In genomic region chr10:89095701-89096391, GRCh38 we compare ENCODE assay signal across 13 cellular contexts.
DNase-seq lines count a peak whose midpoint lies in the region; ATAC-seq and TF ChIP-seq lines count a peak whose summit lies in the region.
"Had no signal": no experiment of that assay in that cellular context is flagged by ENCODE, and none has a peak within 500 bp of the region (broad histone marks: within the 10 kb centered on the region; RNA-seq: fewer than 3 reads in every experiment).

No MANE protein-coding gene starts in this region.

- H3K36me3 Mint-ChIP-seq in activated naive CD8-positive, alpha-beta T cell treated with anti-CD3 and anti-CD28 coated beads, Interleukin-2, amount 50 U/mL, for 24 hours (ENCODE audit: low read depth) = no peaks in the 10 kb centered on the region
- H3K36me3 Mint-ChIP-seq in activated naive CD8-positive, alpha-beta T cell treated with anti-CD3 and anti-CD28 coated beads for 36 hours = no peaks in the 10 kb centered on the region
- no peaks in the 10 kb centered on the region for H3K36me3 Mint-ChIP-seq in activated T-helper 17 cell treated with anti-CD3 and anti-CD28 coated beads, Interleukin-2, amount 50 U/mL, for 72 hours (ENCODE audit: low read depth)
- H3K36me3 Mint-ChIP-seq in Caco-2 (ENCODE audit: insufficient read depth, unreplicated experiment) = no peaks in the 10 kb centered on the region
- H3K36me3 Mint-ChIP-seq: CD14-positive monocyte had no signal

- ATAC-seq in activated naive CD8-positive, alpha-beta T cell treated with anti-CD3 and anti-CD28 coated beads, Interleukin-2, amount 50 U/mL, for 24 hours = peak; percentile 70
- peak; percentile 68 for ATAC-seq in activated T-helper 17 cell treated with anti-CD3 and anti-CD28 coated beads, Interleukin-2, amount 50 U/mL, for 72 hours (replicated peaks)
- peak; percentile 69 for ATAC-seq in mucosa of descending colon
- ATAC-seq: GM12878, HepG2 had no signal

- peaks cover 21% of the 10 kb centered on the region for H3K4me1 Mint-ChIP-seq in activated naive CD8-positive, alpha-beta T cell treated with anti-CD3 and anti-CD28 coated beads, Interleukin-2, amount 50 U/mL, for 24 hours
- H3K4me1 Mint-ChIP-seq in activated naive CD8-positive, alpha-beta T cell treated with anti-CD3 and anti-CD28 coated beads for 36 hours = peaks cover 36% of the 10 kb centered on the region
- no peaks in the 10 kb centered on the region for H3K4me1 Mint-ChIP-seq in activated T-helper 17 cell treated with anti-CD3 and anti-CD28 coated beads, Interleukin-2, amount 50 U/mL, for 72 hours
- H3K4me1 Mint-ChIP-seq in Caco-2 (ENCODE audit: low read depth, unreplicated experiment) = no peaks in the 10 kb centered on the region

- POLR2A ChIA-PET in Caco-2 (lab: Charles Lee) = no interaction called here

- no peaks in the 10 kb centered on the region for H3K9me3 Mint-ChIP-seq in activated naive CD8-positive, alpha-beta T cell treated with anti-CD3 and anti-CD28 coated beads, Interleukin-2, amount 50 U/mL, for 24 hours
- no peaks in the 10 kb centered on the region for H3K9me3 Mint-ChIP-seq in activated naive CD8-positive, alpha-beta T cell treated with anti-CD3 and anti-CD28 coated beads for 36 hours
- H3K9me3 Mint-ChIP-seq in activated T-helper 17 cell treated with anti-CD3 and anti-CD28 coated beads, Interleukin-2, amount 50 U/mL, for 72 hours = no peaks in the 10 kb centered on the region
- H3K9me3 Mint-ChIP-seq in Caco-2 (ENCODE audit: unreplicated experiment) = no peaks in the 10 kb centered on the region
- H3K9me3 Mint-ChIP-seq: CD8-positive, alpha-beta memory T cell had no signal

- H3K36me3 ChIP-seq in mucosa of descending colon (ENCODE audit: low read depth) = no peaks in the 10 kb centered on the region
- H3K36me3 ChIP-seq in Caco-2 (ENCODE audit: control insufficient read depth, insufficient read depth, low read length) = no peaks in the 10 kb centered on the region

- no peak overlapping the region for H3K4me3 ChIP-seq in mucosa of descending colon
- H3K4me3 ChIP-seq in Caco-2 (ENCODE audit: low read depth, low read length) = no peak overlapping the region
- H3K4me3 ChIP-seq: GM12878 had no signal

- H3K9me3 ChIP-seq in mucosa of descending colon = no peaks in the 10 kb centered on the region
- no peaks in the 10 kb centered on the region for H3K9me3 ChIP-seq in Caco-2

- H3K4me1 ChIP-seq in mucosa of descending colon (ENCODE audit: low read depth) (peaks cover 3% of the 10 kb centered on the region), Caco-2 (no peaks in the 10 kb centered on the region)

- BruUV-seq in Caco-2 (replicated peaks; lab: Mats Ljungman, UMichigan) = no TSS peak

- H3K27me3 Mint-ChIP-seq in activated naive CD8-positive, alpha-beta T cell treated with anti-CD3 and anti-CD28 coated beads, Interleukin-2, amount 50 U/mL, for 24 hours = no peaks in the 10 kb centered on the region
- peaks cover 4% of the 10 kb centered on the region for H3K27me3 Mint-ChIP-seq in activated naive CD8-positive, alpha-beta T cell treated with anti-CD3 and anti-CD28 coated beads for 36 hours
- no peaks in the 10 kb centered on the region for H3K27me3 Mint-ChIP-seq in activated T-helper 17 cell treated with anti-CD3 and anti-CD28 coated beads, Interleukin-2, amount 50 U/mL, for 72 hours
- H3K27me3 Mint-ChIP-seq in Caco-2 (ENCODE audit: insufficient read depth, unreplicated experiment) = peaks cover 11% of the 10 kb centered on the region

- intact Hi-C loops in mucosa of descending colon (cut with DNase I, micrococcal nuclease) (no loop called here), Caco-2 (cut with micrococcal nuclease; ENCODE audit: unreplicated experiment) (no loop called here)

- no peak for DNase-seq in activated naive CD8-positive, alpha-beta T cell treated with anti-CD3 and anti-CD28 coated beads, Interleukin-2, amount 50 U/mL, for 24 hours
- DNase-seq in activated naive CD8-positive, alpha-beta T cell treated with anti-CD3 and anti-CD28 coated beads for 36 hours = no peak
- no peak for DNase-seq in mucosa of descending colon
- DNase-seq in DMS153 treated with DMSO at 0.1 percent for 48 hours (lab: John Stamatoyannopoulos, UW; ENCODE audit: unreplicated experiment) = no peak
- no peak for DNase-seq in NCI-H82 treated with DMSO at 0.1 percent for 48 hours (lab: John Stamatoyannopoulos, UW; ENCODE audit: unreplicated experiment)
- DNase-seq in GM03348 (ENCODE audit: low spot score) = no peak
- DNase-seq in Caco-2 = no peak
- DNase-seq: CD8-positive, alpha-beta memory T cell; HCEC 1CT had no signal

- H3K4me3 Mint-ChIP-seq in activated naive CD8-positive, alpha-beta T cell treated with anti-CD3 and anti-CD28 coated beads, Interleukin-2, amount 50 U/mL, for 24 hours = no peak overlapping the region
- no peak overlapping the region for H3K4me3 Mint-ChIP-seq in activated naive CD8-positive, alpha-beta T cell treated with anti-CD3 and anti-CD28 coated beads for 36 hours
- peak overlapping the region; percentile 9 for H3K4me3 Mint-ChIP-seq in activated T-helper 17 cell treated with anti-CD3 and anti-CD28 coated beads, Interleukin-2, amount 50 U/mL, for 72 hours
- H3K4me3 Mint-ChIP-seq in Caco-2 (ENCODE audit: unreplicated experiment) = no peak overlapping the region
- H3K4me3 Mint-ChIP-seq: CD14-positive monocyte; CD8-positive, alpha-beta memory T cell had no signal

- CTCF ChIA-PET in Caco-2 (lab: Charles Lee) = no interaction called here

- no peak overlapping the region for H3K27ac Mint-ChIP-seq in activated naive CD8-positive, alpha-beta T cell treated with anti-CD3 and anti-CD28 coated beads, Interleukin-2, amount 50 U/mL, for 24 hours
- H3K27ac Mint-ChIP-seq in activated naive CD8-positive, alpha-beta T cell treated with anti-CD3 and anti-CD28 coated beads for 36 hours = no peak overlapping the region
- no peak overlapping the region for H3K27ac Mint-ChIP-seq in activated T-helper 17 cell treated with anti-CD3 and anti-CD28 coated beads, Interleukin-2, amount 50 U/mL, for 72 hours
- no peak overlapping the region for H3K27ac Mint-ChIP-seq in Caco-2 (ENCODE audit: unreplicated experiment)
- H3K27ac Mint-ChIP-seq: CD14-positive monocyte; CD8-positive, alpha-beta memory T cell had no signal

- H3K27me3 ChIP-seq in Caco-2 (replicated peaks; ENCODE audit: control insufficient read depth, insufficient read depth, low read length) = no peaks in the 10 kb centered on the region; the same call in 1 of the 2 replicates

- TF ChIP-seq CTCF in mucosa of descending colon (IDR thresholded peaks at IDR 0.05) = no peak
- no peak for TF ChIP-seq CTCF in Caco-2 (IDR thresholded peaks at IDR 0.05; ENCODE audit: insufficient read depth in 1 of 2, low read depth in 1 of 2, low read length in 1 of 2, severe bottlenecking in 1 of 2, unreplicated experiment in 1 of 2)
